In the genomic region with DNA sequence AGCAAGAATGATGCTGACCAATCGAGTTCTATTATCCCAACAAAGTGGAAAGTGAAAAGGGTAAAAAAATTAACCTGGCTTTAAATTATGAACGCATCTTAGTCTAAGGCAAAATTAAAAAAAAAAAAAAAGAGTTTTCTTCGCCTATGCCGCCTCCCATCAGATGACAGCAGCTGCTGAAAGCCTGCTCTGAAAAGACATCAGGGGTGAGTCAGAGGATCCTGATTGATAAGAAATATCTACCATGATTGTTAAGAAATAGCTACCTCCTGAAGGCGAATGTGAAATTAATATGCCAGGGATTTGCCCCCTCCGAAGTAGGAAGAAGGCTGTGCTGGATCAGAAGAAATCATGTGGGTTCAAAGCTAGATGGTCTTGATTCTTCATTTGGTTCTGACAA, we compare ENCODE assay signal across 9 cellular contexts.
"Had no signal": no experiment of that assay in that cellular context is flagged by ENCODE, and none has a peak within 500 bp of the region (broad histone marks: within the 10 kb centered on the region; RNA-seq: fewer than 3 reads in every experiment).

No MANE protein-coding gene starts in this region.

- H3K27ac Mint-ChIP-seq: H9, HFFc6 had no signal

- FAIRE-seq: H1 had no signal

- H3K4me3 ChIP-seq: GM23248, HAP-1 had no signal

- H3K4me1 ChIP-seq: HAP-1 had no signal

- H3K27ac ChIP-seq: GM23248 had no signal

- H3K9me3 ChIP-seq: HAP-1 had no signal

- H3K9ac ChIP-seq: GM23248 had no signal

- H3K4me1 Mint-ChIP-seq: H9 had no signal

- ATAC-seq: HCT116 had no signal

- H3K4me3 Mint-ChIP-seq: H9, HFFc6 had no signal

- DNase-seq: GM23248, GOT3, H7, H9, HCEC 1CT, HFFc6 had no signal

- H3K36me3 ChIP-seq: HAP-1 had no signal

- H3K9me3 Mint-ChIP-seq: H9, HFFc6 had no signal

- H2AFZ ChIP-seq: GM23248 had no signal
